ENCODE assay signal across 1 cellular context in genomic region chr12:56127888-56128668, GRCh38.
A peak's percentile ranks its signal among the peaks of the same experiment; 100 is the strongest.
TF ChIP-seq lines count a peak whose summit lies in the region.

A gene with protein sequence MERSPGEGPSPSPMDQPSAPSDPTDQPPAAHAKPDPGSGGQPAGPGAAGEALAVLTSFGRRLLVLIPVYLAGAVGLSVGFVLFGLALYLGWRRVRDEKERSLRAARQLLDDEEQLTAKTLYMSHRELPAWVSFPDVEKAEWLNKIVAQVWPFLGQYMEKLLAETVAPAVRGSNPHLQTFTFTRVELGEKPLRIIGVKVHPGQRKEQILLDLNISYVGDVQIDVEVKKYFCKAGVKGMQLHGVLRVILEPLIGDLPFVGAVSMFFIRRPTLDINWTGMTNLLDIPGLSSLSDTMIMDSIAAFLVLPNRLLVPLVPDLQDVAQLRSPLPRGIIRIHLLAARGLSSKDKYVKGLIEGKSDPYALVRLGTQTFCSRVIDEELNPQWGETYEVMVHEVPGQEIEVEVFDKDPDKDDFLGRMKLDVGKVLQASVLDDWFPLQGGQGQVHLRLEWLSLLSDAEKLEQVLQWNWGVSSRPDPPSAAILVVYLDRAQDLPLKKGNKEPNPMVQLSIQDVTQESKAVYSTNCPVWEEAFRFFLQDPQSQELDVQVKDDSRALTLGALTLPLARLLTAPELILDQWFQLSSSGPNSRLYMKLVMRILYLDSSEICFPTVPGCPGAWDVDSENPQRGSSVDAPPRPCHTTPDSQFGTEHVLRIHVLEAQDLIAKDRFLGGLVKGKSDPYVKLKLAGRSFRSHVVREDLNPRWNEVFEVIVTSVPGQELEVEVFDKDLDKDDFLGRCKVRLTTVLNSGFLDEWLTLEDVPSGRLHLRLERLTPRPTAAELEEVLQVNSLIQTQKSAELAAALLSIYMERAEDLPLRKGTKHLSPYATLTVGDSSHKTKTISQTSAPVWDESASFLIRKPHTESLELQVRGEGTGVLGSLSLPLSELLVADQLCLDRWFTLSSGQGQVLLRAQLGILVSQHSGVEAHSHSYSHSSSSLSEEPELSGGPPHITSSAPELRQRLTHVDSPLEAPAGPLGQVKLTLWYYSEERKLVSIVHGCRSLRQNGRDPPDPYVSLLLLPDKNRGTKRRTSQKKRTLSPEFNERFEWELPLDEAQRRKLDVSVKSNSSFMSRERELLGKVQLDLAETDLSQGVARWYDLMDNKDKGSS (plus strand): TSS chr12:56128267. CDS start chr12:56128320, 53 bp downstream.

TF ChIP-seq in GM12878, 131 proteins besides CTCF, POLR2A, EP300 and RAD21 (continued from another document):
- TF ChIP-seq, protein P1, sequence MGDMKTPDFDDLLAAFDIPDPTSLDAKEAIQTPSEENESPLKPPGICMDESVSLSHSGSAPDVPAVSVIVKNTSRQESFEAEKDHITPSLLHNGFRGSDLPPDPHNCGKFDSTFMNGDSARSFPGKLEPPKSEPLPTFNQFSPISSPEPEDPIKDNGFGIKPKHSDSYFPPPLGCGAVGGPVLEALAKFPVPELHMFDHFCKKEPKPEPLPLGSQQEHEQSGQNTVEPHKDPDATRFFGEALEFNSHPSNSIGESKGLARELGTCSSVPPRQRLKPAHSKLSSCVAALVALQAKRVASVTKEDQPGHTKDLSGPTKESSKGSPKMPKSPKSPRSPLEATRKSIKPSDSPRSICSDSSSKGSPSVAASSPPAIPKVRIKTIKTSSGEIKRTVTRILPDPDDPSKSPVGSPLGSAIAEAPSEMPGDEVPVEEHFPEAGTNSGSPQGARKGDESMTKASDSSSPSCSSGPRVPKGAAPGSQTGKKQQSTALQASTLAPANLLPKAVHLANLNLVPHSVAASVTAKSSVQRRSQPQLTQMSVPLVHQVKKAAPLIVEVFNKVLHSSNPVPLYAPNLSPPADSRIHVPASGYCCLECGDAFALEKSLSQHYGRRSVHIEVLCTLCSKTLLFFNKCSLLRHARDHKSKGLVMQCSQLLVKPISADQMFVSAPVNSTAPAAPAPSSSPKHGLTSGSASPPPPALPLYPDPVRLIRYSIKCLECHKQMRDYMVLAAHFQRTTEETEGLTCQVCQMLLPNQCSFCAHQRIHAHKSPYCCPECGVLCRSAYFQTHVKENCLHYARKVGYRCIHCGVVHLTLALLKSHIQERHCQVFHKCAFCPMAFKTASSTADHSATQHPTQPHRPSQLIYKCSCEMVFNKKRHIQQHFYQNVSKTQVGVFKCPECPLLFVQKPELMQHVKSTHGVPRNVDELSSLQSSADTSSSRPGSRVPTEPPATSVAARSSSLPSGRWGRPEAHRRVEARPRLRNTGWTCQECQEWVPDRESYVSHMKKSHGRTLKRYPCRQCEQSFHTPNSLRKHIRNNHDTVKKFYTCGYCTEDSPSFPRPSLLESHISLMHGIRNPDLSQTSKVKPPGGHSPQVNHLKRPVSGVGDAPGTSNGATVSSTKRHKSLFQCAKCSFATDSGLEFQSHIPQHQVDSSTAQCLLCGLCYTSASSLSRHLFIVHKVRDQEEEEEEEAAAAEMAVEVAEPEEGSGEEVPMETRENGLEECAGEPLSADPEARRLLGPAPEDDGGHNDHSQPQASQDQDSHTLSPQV (IDR thresholded peaks at IDR 0.05) = no peak
- peak; percentile 81 for TF ChIP-seq SP1 (IDR thresholded peaks at IDR 0.05; ENCODE audit: low read depth, low read length)
- no peak for TF ChIP-seq ASH2L (IDR thresholded peaks at IDR 0.05; ENCODE audit: borderline replicate concordance, low read depth)
- TF ChIP-seq BCL11A (IDR thresholded peaks at IDR 0.05; ENCODE audit: low read depth, low read length) = no peak
- TF ChIP-seq BHLHE40 (IDR thresholded peaks at IDR 0.05; ENCODE audit: borderline replicate concordance in 1 of 2, low read depth in 2 of 2, low read length in 1 of 2) = peak; percentile 97 to 98
- TF ChIP-seq HDAC2 (IDR thresholded peaks at IDR 0.05) = no peak
- TF ChIP-seq GATAD2B (conservative IDR thresholded peaks at IDR 0.05; ENCODE audit: low read depth) = peak; percentile 59; the same call in 1 of the 2 replicates
- TF ChIP-seq MLLT1 (IDR thresholded peaks at IDR 0.05) = 0 out of 2 replicates have a peak, but pooled peaks have one; percentile 32
- no peak for TF ChIP-seq ESRRA (IDR thresholded peaks at IDR 0.05; ENCODE audit: low read length)
- no peak for TF ChIP-seq IRF5 (IDR thresholded peaks at IDR 0.05; ENCODE audit: borderline replicate concordance)
- peak; percentile 88 for TF ChIP-seq E2F4 (IDR thresholded peaks at IDR 0.05; ENCODE audit: low read depth, low read length)
- TF ChIP-seq DPF2 (IDR thresholded peaks at IDR 0.05) = peak; percentile 15; the same call in 1 of the 2 replicates
- TF ChIP-seq FOS (IDR thresholded peaks at IDR 0.05; ENCODE audit: borderline replicate concordance, extremely low read depth, insufficient read length) = no peak
- TF ChIP-seq, protein P2, sequence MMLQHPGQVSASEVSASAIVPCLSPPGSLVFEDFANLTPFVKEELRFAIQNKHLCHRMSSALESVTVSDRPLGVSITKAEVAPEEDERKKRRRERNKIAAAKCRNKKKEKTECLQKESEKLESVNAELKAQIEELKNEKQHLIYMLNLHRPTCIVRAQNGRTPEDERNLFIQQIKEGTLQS (IDR thresholded peaks at IDR 0.05; ENCODE audit: borderline replicate concordance, extremely low read depth, low read depth, low read length) = no peak
- TF ChIP-seq, protein P3, sequence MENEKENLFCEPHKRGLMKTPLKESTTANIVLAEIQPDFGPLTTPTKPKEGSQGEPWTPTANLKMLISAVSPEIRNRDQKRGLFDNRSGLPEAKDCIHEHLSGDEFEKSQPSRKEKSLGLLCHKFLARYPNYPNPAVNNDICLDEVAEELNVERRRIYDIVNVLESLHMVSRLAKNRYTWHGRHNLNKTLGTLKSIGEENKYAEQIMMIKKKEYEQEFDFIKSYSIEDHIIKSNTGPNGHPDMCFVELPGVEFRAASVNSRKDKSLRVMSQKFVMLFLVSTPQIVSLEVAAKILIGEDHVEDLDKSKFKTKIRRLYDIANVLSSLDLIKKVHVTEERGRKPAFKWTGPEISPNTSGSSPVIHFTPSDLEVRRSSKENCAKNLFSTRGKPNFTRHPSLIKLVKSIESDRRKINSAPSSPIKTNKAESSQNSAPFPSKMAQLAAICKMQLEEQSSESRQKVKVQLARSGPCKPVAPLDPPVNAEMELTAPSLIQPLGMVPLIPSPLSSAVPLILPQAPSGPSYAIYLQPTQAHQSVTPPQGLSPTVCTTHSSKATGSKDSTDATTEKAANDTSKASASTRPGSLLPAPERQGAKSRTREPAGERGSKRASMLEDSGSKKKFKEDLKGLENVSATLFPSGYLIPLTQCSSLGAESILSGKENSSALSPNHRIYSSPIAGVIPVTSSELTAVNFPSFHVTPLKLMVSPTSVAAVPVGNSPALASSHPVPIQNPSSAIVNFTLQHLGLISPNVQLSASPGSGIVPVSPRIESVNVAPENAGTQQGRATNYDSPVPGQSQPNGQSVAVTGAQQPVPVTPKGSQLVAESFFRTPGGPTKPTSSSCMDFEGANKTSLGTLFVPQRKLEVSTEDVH (IDR thresholded peaks at IDR 0.05; ENCODE audit: low read depth, partially characterized antibody) = peak; percentile 99
- TF ChIP-seq YBX1 (IDR thresholded peaks at IDR 0.05) = no peak
- TF ChIP-seq RUNX3 (IDR thresholded peaks at IDR 0.05; ENCODE audit: low read length) = no peak
- 0 out of 2 replicates have a peak, but pooled peaks have one; percentile 26 for TF ChIP-seq MTA2 (IDR thresholded peaks at IDR 0.05; ENCODE audit: low read depth)
- TF ChIP-seq, protein P4, sequence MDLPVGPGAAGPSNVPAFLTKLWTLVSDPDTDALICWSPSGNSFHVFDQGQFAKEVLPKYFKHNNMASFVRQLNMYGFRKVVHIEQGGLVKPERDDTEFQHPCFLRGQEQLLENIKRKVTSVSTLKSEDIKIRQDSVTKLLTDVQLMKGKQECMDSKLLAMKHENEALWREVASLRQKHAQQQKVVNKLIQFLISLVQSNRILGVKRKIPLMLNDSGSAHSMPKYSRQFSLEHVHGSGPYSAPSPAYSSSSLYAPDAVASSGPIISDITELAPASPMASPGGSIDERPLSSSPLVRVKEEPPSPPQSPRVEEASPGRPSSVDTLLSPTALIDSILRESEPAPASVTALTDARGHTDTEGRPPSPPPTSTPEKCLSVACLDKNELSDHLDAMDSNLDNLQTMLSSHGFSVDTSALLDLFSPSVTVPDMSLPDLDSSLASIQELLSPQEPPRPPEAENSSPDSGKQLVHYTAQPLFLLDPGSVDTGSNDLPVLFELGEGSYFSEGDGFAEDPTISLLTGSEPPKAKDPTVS (IDR thresholded peaks at IDR 0.05; ENCODE audit: low read depth, low read length) = no peak
- TF ChIP-seq, protein P5, sequence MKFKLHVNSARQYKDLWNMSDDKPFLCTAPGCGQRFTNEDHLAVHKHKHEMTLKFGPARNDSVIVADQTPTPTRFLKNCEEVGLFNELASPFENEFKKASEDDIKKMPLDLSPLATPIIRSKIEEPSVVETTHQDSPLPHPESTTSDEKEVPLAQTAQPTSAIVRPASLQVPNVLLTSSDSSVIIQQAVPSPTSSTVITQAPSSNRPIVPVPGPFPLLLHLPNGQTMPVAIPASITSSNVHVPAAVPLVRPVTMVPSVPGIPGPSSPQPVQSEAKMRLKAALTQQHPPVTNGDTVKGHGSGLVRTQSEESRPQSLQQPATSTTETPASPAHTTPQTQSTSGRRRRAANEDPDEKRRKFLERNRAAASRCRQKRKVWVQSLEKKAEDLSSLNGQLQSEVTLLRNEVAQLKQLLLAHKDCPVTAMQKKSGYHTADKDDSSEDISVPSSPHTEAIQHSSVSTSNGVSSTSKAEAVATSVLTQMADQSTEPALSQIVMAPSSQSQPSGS (IDR thresholded peaks at IDR 0.05; ENCODE audit: low read length) = peak; percentile 86
- TF ChIP-seq BRCA1 (IDR thresholded peaks at IDR 0.05; ENCODE audit: low read depth, low read length) = no peak
- no peak for TF ChIP-seq NFXL1 (IDR thresholded peaks at IDR 0.05; ENCODE audit: borderline replicate concordance)
- peak; percentile 75 for TF ChIP-seq USF1 (IDR thresholded peaks at IDR 0.05; ENCODE audit: borderline replicate concordance, extremely low read length, insufficient read depth, low read depth, low read length)
- TF ChIP-seq RB1 (IDR thresholded peaks at IDR 0.05; ENCODE audit: borderline replicate concordance) = peak; percentile 55; the same call in 1 of the 2 replicates
- TF ChIP-seq CREB1 (IDR thresholded peaks at IDR 0.05; ENCODE audit: low read depth) = peak; percentile 86
- no peak for TF ChIP-seq TARDBP (IDR thresholded peaks at IDR 0.05; ENCODE audit: borderline replicate concordance)
- TF ChIP-seq IRF3 (IDR thresholded peaks at IDR 0.05) = peak; percentile 64; the same call in 1 of the 2 replicates
- peak; percentile 59; the same call in 1 of the 2 replicates for TF ChIP-seq LARP7 (IDR thresholded peaks at IDR 0.05)
- TF ChIP-seq SRF (IDR thresholded peaks at IDR 0.05; ENCODE audit: low read depth in 2 of 2, low read length in 2 of 2) = 0 out of 4 replicates have a peak, but pooled peaks of 1 of the 2 experiments have one; percentile 67
- TF ChIP-seq NBN (IDR thresholded peaks at IDR 0.05) = peak; percentile 99
- TF ChIP-seq FOXM1 (IDR thresholded peaks at IDR 0.05; ENCODE audit: low read depth, low read length) = no peak
- no peak for TF ChIP-seq MEF2B (IDR thresholded peaks at IDR 0.05; ENCODE audit: partially characterized antibody, poor library complexity, severe bottlenecking)
- no peak for TF ChIP-seq ZNF622 (IDR thresholded peaks at IDR 0.05)
- peak; percentile 89 for TF ChIP-seq RAD51 (IDR thresholded peaks at IDR 0.05)
- no peak for TF ChIP-seq MEF2A (IDR thresholded peaks at IDR 0.05; ENCODE audit: insufficient read depth, low read depth, low read length)
- TF ChIP-seq, protein P6, sequence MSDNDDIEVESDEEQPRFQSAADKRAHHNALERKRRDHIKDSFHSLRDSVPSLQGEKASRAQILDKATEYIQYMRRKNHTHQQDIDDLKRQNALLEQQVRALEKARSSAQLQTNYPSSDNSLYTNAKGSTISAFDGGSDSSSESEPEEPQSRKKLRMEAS (IDR thresholded peaks at IDR 0.05; ENCODE audit: low read depth, low read length) = peak; percentile 81
